8 cellular contexts compared by ENCODE assay signal in genomic region chr3:71066849-71067261, GRCh38.
DNase-seq lines count a peak whose midpoint lies in the region; ATAC-seq and TF ChIP-seq lines count a peak whose summit lies in the region.

No MANE protein-coding gene starts in this region.

- no peaks in the 10 kb centered on the region for H3K9me3 ChIP-seq in A673 (ENCODE audit: low read depth, low read length, poor library complexity, severe bottlenecking)
- no peaks in the 10 kb centered on the region for H3K9me3 ChIP-seq in right cardiac atrium (ENCODE audit: control insufficient read depth, low read length)

- peak overlapping the region; percentile 47 for H3K27ac ChIP-seq in A673 (ENCODE audit: low read depth, low read length, poor library complexity, severe bottlenecking)
- H3K27ac ChIP-seq in right cardiac atrium (ENCODE audit: low read length) = peak overlapping the region; percentile 48

- H3K9me3 Mint-ChIP-seq in activated CD8-positive, alpha-beta T cell treated with anti-CD3 and anti-CD28 coated beads for 36 hours = no peaks in the 10 kb centered on the region

- DNase-seq in A673 (ENCODE audit: low spot score) (peak; percentile 47), Kasumi-1 (lab: John Stamatoyannopoulos, UW) (peak; percentile 54 to 68), right cardiac atrium (no peak), RPMI8226 (no peak), NCI-H2171 treated with DMSO at 0.1 percent for 48 hours (lab: John Stamatoyannopoulos, UW) (no peak)
- DNase-seq in activated CD8-positive, alpha-beta T cell treated with anti-CD3 and anti-CD28 coated beads for 36 hours = peak; percentile 81
- peak; percentile 65 for DNase-seq in stimulated activated naive CD8-positive, alpha-beta T cell treated with anti-CD3 and anti-CD28 coated beads, Interleukin-15, Interleukin-2, amounts not matched to agents 100 U/mL and 50 U/mL, for 24 hours

- CTCF ChIA-PET in A673 (lab: Charles Lee) = no interaction called here
- CTCF ChIA-PET in activated CD8-positive, alpha-beta T cell treated with anti-CD3 and anti-CD28 coated beads for 36 hours (lab: Charles Lee) = no interaction called here

- peak overlapping the region; percentile 81 for H3K4me3 Mint-ChIP-seq in activated CD8-positive, alpha-beta T cell treated with anti-CD3 and anti-CD28 coated beads for 36 hours

- H3K36me3 ChIP-seq in A673 (ENCODE audit: insufficient read depth, low read length, poor library complexity, severe bottlenecking) = no peaks in the 10 kb centered on the region

- BruUV-seq in A673 (replicated peaks; lab: Mats Ljungman, UMichigan) = no TSS peak

- WGBS in right cardiac atrium = 41% methylated on average over 3 of the region's 3 CpGs

- peak overlapping the region; percentile 91 for H3K27ac Mint-ChIP-seq in activated CD8-positive, alpha-beta T cell treated with anti-CD3 and anti-CD28 coated beads for 36 hours

- H3K27me3 ChIP-seq in A673 (replicated peaks; ENCODE audit: insufficient read depth, low read depth, low read length, poor library complexity) (no peaks in the 10 kb centered on the region), right cardiac atrium (ENCODE audit: control insufficient read depth, insufficient read depth) (no peaks in the 10 kb centered on the region)

- TF ChIP-seq CTCF in A673 (conservative IDR thresholded peaks at IDR 0.05; ENCODE audit: low read depth, low read length) = no peak
- no peak for TF ChIP-seq CTCF in activated CD8-positive, alpha-beta T cell treated with anti-CD3 and anti-CD28 coated beads for 36 hours (IDR thresholded peaks at IDR 0.05)

- intact Hi-C loops in A673 (cut with micrococcal nuclease; ENCODE audit: unreplicated experiment) (loop anchor here (5.0 to 10.0 kb wide), 4 partner anchors 60 to 518 kb away; partner anchors contain the start of gene FOXP1), right cardiac atrium (cut with DNase I) (loop anchor here in 2 of 4 donors (5.0 kb wide), 2 partner anchors 60 to 515 kb away; partner anchors contain the start of gene FOXP1 (in 1 of the 2))
- intact Hi-C loops in activated CD8-positive, alpha-beta T cell treated with anti-CD3 and anti-CD28 coated beads for 36 hours (cut with micrococcal nuclease) = loop anchor here (1.0 to 10.0 kb wide), 7 partner anchors 14 to 515 kb away; partner anchors contain the start of gene FOXP1

- peaks cover 20% of the 10 kb centered on the region for H3K36me3 Mint-ChIP-seq in activated CD8-positive, alpha-beta T cell treated with anti-CD3 and anti-CD28 coated beads for 36 hours (ENCODE audit: low read depth)

- POLR2A ChIA-PET in A673 (lab: Charles Lee; ENCODE audit: low non-redundant PET) = no interaction called here
- POLR2A ChIA-PET in activated CD8-positive, alpha-beta T cell treated with anti-CD3 and anti-CD28 coated beads for 36 hours (lab: Charles Lee) = interaction anchor here (1.1 to 8.8 kb wide), 2 partner anchors 10 to 236 kb away, joined by 3 to 93 read pairs; no protein-coding TSS in a partner anchor

- no peaks in the 10 kb centered on the region for H3K27me3 Mint-ChIP-seq in activated CD8-positive, alpha-beta T cell treated with anti-CD3 and anti-CD28 coated beads for 36 hours

- peaks cover 52% of the 10 kb centered on the region for H3K4me1 ChIP-seq in A673 (ENCODE audit: insufficient read depth, low read length, poor library complexity, severe bottlenecking)
- H3K4me1 ChIP-seq in right cardiac atrium (ENCODE audit: control insufficient read depth, insufficient read depth, low read length) = peaks cover 9% of the 10 kb centered on the region

- H3K4me3 ChIP-seq in A673 (ENCODE audit: low read depth, low read length, poor library complexity, severe bottlenecking) (no peak overlapping the region), right cardiac atrium (ENCODE audit: low read length) (no peak overlapping the region)

- peak; percentile 45 for ATAC-seq in activated CD8-positive, alpha-beta T cell treated with anti-CD3 and anti-CD28 coated beads for 36 hours
- ATAC-seq in right cardiac atrium = no peak
- ATAC-seq in stimulated activated naive CD8-positive, alpha-beta T cell treated with anti-CD3 and anti-CD28 coated beads, Interleukin-15, Interleukin-2, amounts not matched to agents 100 U/mL and 50 U/mL, for 24 hours = peak; percentile 55
- no peak for ATAC-seq in HG02870 (IDR thresholded peaks at IDR 0.05; ENCODE audit: unreplicated experiment)

- H3K4me1 Mint-ChIP-seq in activated CD8-positive, alpha-beta T cell treated with anti-CD3 and anti-CD28 coated beads for 36 hours (ENCODE audit: low read depth) = peaks cover 62% of the 10 kb centered on the region

Comparison
In these comparisons a context has a peak if more than half of its experiments do, and no peak if none do; other contexts are left out.
1. DNase-seq: peak in A673 (single experiment), Kasumi-1 (2 of 2), activated CD8-positive, alpha-beta T cell treated with anti-CD3 and anti-CD28 coated beads for 36 hours (single experiment) and stimulated activated naive CD8-positive, alpha-beta T cell treated with anti-CD3 and anti-CD28 coated beads, Interleukin-15, Interleukin-2, amounts not matched to agents 100 U/mL and 50 U/mL, for 24 hours (single experiment); none in right cardiac atrium (0 of 3), RPMI8226 (single experiment) and NCI-H2171 treated with DMSO at 0.1 percent for 48 hours (single experiment).
2. ATAC-seq: peak in activated CD8-positive, alpha-beta T cell treated with anti-CD3 and anti-CD28 coated beads for 36 hours (single experiment) and stimulated activated naive CD8-positive, alpha-beta T cell treated with anti-CD3 and anti-CD28 coated beads, Interleukin-15, Interleukin-2, amounts not matched to agents 100 U/mL and 50 U/mL, for 24 hours (single experiment); none in right cardiac atrium (0 of 2) and HG02870 (single experiment).